In genomic region chr9:129166962-129167557, GRCh38 we compare ENCODE assay signal across 7 cellular contexts. TPM values are rescaled to one million over a fixed set of nuclear protein-coding genes. Genes with fewer than 3 reads are reported as not detected.
DNase-seq lines count a peak whose midpoint lies in the region; ATAC-seq, FAIRE-seq and TF ChIP-seq lines count a peak whose summit lies in the region.

No MANE protein-coding gene starts in this region.

- ATAC-seq in foreskin keratinocyte (peak; percentile 81), pancreas (peak; percentile 88 to 92 (median 90)), HG02642 (IDR thresholded peaks at IDR 0.05; ENCODE audit: poor library complexity, unreplicated experiment) (no peak)

- CTCF ChIA-PET in activated CD4-positive, alpha-beta memory T cell treated with anti-CD3 and anti-CD28 coated beads for 36 hours (lab: Charles Lee), result interaction anchor here (1.4 to 5.8 kb wide), 3 partner anchors 25 to 36 kb away, joined by 8 to 32 read pairs (median 9); no protein-coding TSS in a partner anchor

- no peak for FAIRE-seq in pancreas (lab: Jason Lieb, UNC)

- DNase-seq in EL, result peak; percentile 86
- peak; percentile 82 for DNase-seq in MG63
- DNase-seq in activated CD4-positive, alpha-beta memory T cell treated with anti-CD3 and anti-CD28 coated beads for 36 hours, result peak; percentile 48
- DNase-seq in foreskin keratinocyte, result peak; percentile 83 to 91
- peak; percentile 84 to 93 (median 91) for DNase-seq in pancreas
- DNase-seq in inferior parietal cortex (ENCODE audit: extremely low spot score), result no peak

- no peaks in the 10 kb centered on the region for H3K36me3 Mint-ChIP-seq in activated CD4-positive, alpha-beta memory T cell treated with anti-CD3 and anti-CD28 coated beads for 36 hours

- intact Hi-C loops in activated CD4-positive, alpha-beta memory T cell treated with anti-CD3 and anti-CD28 coated beads for 36 hours (cut with micrococcal nuclease), result no loop called here
- intact Hi-C loops in pancreas (cut with DNase I), result no loop called here

- peaks cover 20% of the 10 kb centered on the region for H3K4me1 Mint-ChIP-seq in activated CD4-positive, alpha-beta memory T cell treated with anti-CD3 and anti-CD28 coated beads for 36 hours (ENCODE audit: low read depth)

- TF ChIP-seq CTCF in foreskin keratinocyte (conservative IDR thresholded peaks at IDR 0.05), result no peak
- no peak for TF ChIP-seq CTCF in pancreas (IDR thresholded peaks at IDR 0.05)

- no peaks in the 10 kb centered on the region for H3K36me3 ChIP-seq in MG63
- H3K36me3 ChIP-seq in pancreas, result no peaks in the 10 kb centered on the region

- H3K27ac Mint-ChIP-seq in activated CD4-positive, alpha-beta memory T cell treated with anti-CD3 and anti-CD28 coated beads for 36 hours, result no peak overlapping the region

- 2% methylated on average over 10 to 12 of the region's 12 CpGs for WGBS in pancreas, 2 donors

- H3K4me3 ChIP-seq in MG63 (peak overlapping the region; percentile 23), pancreas (peak overlapping the region in 2 of 4 donors; percentile 22 to 23)

- H3K4me3 Mint-ChIP-seq in activated CD4-positive, alpha-beta memory T cell treated with anti-CD3 and anti-CD28 coated beads for 36 hours, result peak overlapping the region; percentile 23

- no peaks in the 10 kb centered on the region for H3K27me3 ChIP-seq in MG63
- H3K27me3 ChIP-seq in foreskin keratinocyte, result no peaks in the 10 kb centered on the region
- H3K27me3 ChIP-seq in pancreas, result no peaks in the 10 kb centered on the region

- H3K9me3 ChIP-seq in MG63 (no peaks in the 10 kb centered on the region), pancreas (no peaks in the 10 kb centered on the region)

- H3K4me1 ChIP-seq in foreskin keratinocyte, result peaks cover 21% of the 10 kb centered on the region
- peaks cover 7 to 19% (median 17%) of the 10 kb centered on the region in 3 donors for H3K4me1 ChIP-seq in pancreas

- peak overlapping the region; percentile 90 for H3K27ac ChIP-seq in foreskin keratinocyte
- H3K27ac ChIP-seq in pancreas, result peak overlapping the region; percentile 48 to 88 (median 70)

- peaks cover under 1% of the 10 kb centered on the region for H3K27me3 Mint-ChIP-seq in activated CD4-positive, alpha-beta memory T cell treated with anti-CD3 and anti-CD28 coated beads for 36 hours

- H3K9me3 Mint-ChIP-seq in activated CD4-positive, alpha-beta memory T cell treated with anti-CD3 and anti-CD28 coated beads for 36 hours, result no peaks in the 10 kb centered on the region

- POLR2A ChIA-PET in activated CD4-positive, alpha-beta memory T cell treated with anti-CD3 and anti-CD28 coated beads for 36 hours (lab: Charles Lee), result no interaction called here

RNA-seq across cellular contexts. Expression of gene IER5L, which starts 11.0 kb away (rescaled TPM):
- total RNA-seq in MG63 (2014; rRNA removed; shearing (Covaris generic); ENCODE audit: low replicate concordance), result 15.7 and 21.7 TPM in 2 replicates
- 1 to 10 TPM; 1.3 to 1.5 TPM for total RNA-seq in activated CD4-positive, alpha-beta memory T cell treated with anti-CD3 and anti-CD28 coated beads for 36 hours
- total RNA-seq in foreskin keratinocyte, result 10.7 and 11.6 TPM in 2 replicates
- 12.8 and 13.8 TPM in 2 replicates for polyA plus RNA-seq in foreskin keratinocyte
- 10 to 100 TPM in 1 of 6 donors, 1 to 10 TPM in 5; 1.8 to 13.2 (median 4.6) TPM for total RNA-seq in pancreas
- 10 to 100 TPM in 1 of 2 donors, 1 to 10 TPM in 1; 6.1 to 14.3 TPM for polyA plus RNA-seq in pancreas

RNA-seq across cellular contexts. Expression of gene PTPA, which starts 55.8 kb away (rescaled TPM):
- 76.3 and 127 TPM in 2 replicates for total RNA-seq in MG63 (2014; rRNA removed; shearing (Covaris generic); ENCODE audit: low replicate concordance)
- 10 to 100 TPM; 74.6 to 76.3 TPM for total RNA-seq in activated CD4-positive, alpha-beta memory T cell treated with anti-CD3 and anti-CD28 coated beads for 36 hours
- total RNA-seq in foreskin keratinocyte, result 106 and 109 TPM in 2 replicates
- 119 and 126 TPM in 2 replicates for polyA plus RNA-seq in foreskin keratinocyte
- 10 to 100 TPM; 32.7 to 71.4 (median 42.1) TPM for total RNA-seq in pancreas
- 10 to 100 TPM; 43.8 to 61.8 TPM for polyA plus RNA-seq in pancreas

RNA-seq across cellular contexts. Expression of gene CRAT, which starts 56.5 kb away (rescaled TPM):
- total RNA-seq in MG63 (2014; rRNA removed; shearing (Covaris generic); ENCODE audit: low replicate concordance), result 16.3 and 17.5 TPM in 2 replicates
- 10 to 100 TPM; 16.0 to 16.4 TPM for total RNA-seq in activated CD4-positive, alpha-beta memory T cell treated with anti-CD3 and anti-CD28 coated beads for 36 hours
- 9.0 and 9.6 TPM in 2 replicates for total RNA-seq in foreskin keratinocyte
- polyA plus RNA-seq in foreskin keratinocyte, result 10.1 and 10.9 TPM in 2 replicates
- 100 to 1,000 TPM in 1 of 6 donors, 10 to 100 TPM in 5; 44.4 to 131 (median 79.2) TPM for total RNA-seq in pancreas
- 10 to 100 TPM; 30.3 to 57.2 TPM for polyA plus RNA-seq in pancreas
